8 cellular contexts compared by ENCODE assay signal in the genomic region with DNA sequence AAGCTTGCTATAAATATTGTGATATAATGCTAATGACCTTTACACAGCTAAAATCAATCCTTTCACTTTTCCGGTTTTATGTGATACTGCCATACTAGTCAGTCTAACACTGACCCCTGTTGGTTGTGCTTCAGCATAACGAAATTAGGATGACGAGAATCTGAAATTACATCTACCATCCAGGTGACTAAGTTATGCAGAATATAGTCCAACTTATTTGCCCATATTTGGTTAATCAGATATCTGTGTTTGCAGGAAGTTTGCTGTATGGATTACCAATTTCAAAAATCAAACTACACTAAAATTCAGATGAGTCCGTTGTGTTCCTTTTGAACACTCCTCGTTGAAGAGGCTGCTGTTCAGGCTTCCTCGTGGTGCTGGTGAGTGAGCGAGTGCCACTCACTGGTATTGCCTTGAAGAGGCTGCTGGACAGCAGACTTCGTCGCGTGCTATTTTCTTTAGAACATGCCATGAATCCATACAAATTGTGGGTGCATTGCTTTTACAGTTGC. TPM values are rescaled to one million over a fixed set of nuclear protein-coding genes. Genes with fewer than 3 reads are reported as not detected.
A peak's percentile ranks its signal among the peaks of the same experiment; 100 is the strongest.
DNase-seq lines count a peak whose midpoint lies in the region; ATAC-seq and TF ChIP-seq lines count a peak whose summit lies in the region.

No MANE protein-coding gene starts in this region.

- H3K4me3 Mint-ChIP-seq in CD4-positive, CD25-positive, alpha-beta regulatory T cell = no peak overlapping the region

- H3K36me3 Mint-ChIP-seq in CD4-positive, CD25-positive, alpha-beta regulatory T cell = peaks cover 34% of the 10 kb centered on the region

- peaks cover 6 to 17% (median 12%) of the 10 kb centered on the region in 4 donors for H3K4me1 Mint-ChIP-seq in CD4-positive, CD25-positive, alpha-beta regulatory T cell

- peak; percentile 57 to 60 for ATAC-seq in CD4-positive, CD25-positive, alpha-beta regulatory T cell (ENCODE audit: low read depth in 2 of 2)
- ATAC-seq in GM18499 (IDR thresholded peaks at IDR 0.05; ENCODE audit: insufficient read depth, unreplicated experiment) (peak; percentile 56), HG03108 (IDR thresholded peaks at IDR 0.05; ENCODE audit: unreplicated experiment) (peak; percentile 60), upper lobe of right lung (peak; percentile 75), HG02970 (IDR thresholded peaks at IDR 0.05; ENCODE audit: low FRiP score, unreplicated experiment) (no peak)

- DNase-seq in CD4-positive, CD25-positive, alpha-beta regulatory T cell = peak in 2 of 3 donors; percentile 68 to 80
- DNase-seq in NCI-H526 (lab: John Stamatoyannopoulos, UW) = peak; percentile 49 to 79
- DNase-seq in breast epithelium (ENCODE audit: low spot score in 2 of 2) = no peak
- DNase-seq in left kidney (ENCODE audit: low read depth, low spot score) = peak; percentile 63
- DNase-seq in upper lobe of right lung = no peak

- H3K27ac ChIP-seq in CD4-positive, CD25-positive, alpha-beta regulatory T cell (ENCODE audit: insufficient read depth, low read length, poor library complexity, severe bottlenecking) = no peak overlapping the region
- H3K27ac ChIP-seq in breast epithelium (no peak overlapping the region), upper lobe of right lung (no peak overlapping the region)

- intact Hi-C loops in breast epithelium (cut with DNase I; ENCODE audit: low total_unique reads) (no loop called here), upper lobe of right lung (cut with DNase I) (loop anchor here (10.0 kb wide), 1 partner anchor 111 kb away; a partner anchor contains a TSS)

- no peak overlapping the region for H3K4me3 ChIP-seq in CD4-positive, CD25-positive, alpha-beta regulatory T cell (ENCODE audit: low read depth, low read length)
- H3K4me3 ChIP-seq in breast epithelium = no peak overlapping the region
- no peak overlapping the region for H3K4me3 ChIP-seq in upper lobe of right lung

- no peaks in the 10 kb centered on the region for H3K27me3 ChIP-seq in CD4-positive, CD25-positive, alpha-beta regulatory T cell (ENCODE audit: control insufficient read depth, insufficient read depth, low read length)
- no peaks in the 10 kb centered on the region for H3K27me3 ChIP-seq in breast epithelium
- H3K27me3 ChIP-seq in upper lobe of right lung = no peaks in the 10 kb centered on the region

- H3K27ac Mint-ChIP-seq in CD4-positive, CD25-positive, alpha-beta regulatory T cell = peak overlapping the region in 2 of 3 donors; percentile 76 to 78

- no peaks in the 10 kb centered on the region for H3K27me3 Mint-ChIP-seq in CD4-positive, CD25-positive, alpha-beta regulatory T cell

- H3K9me3 ChIP-seq in CD4-positive, CD25-positive, alpha-beta regulatory T cell (ENCODE audit: control insufficient read depth in 2 of 2, low read length in 2 of 2) = no peaks in the 10 kb centered on the region
- H3K9me3 ChIP-seq in breast epithelium = no peaks in the 10 kb centered on the region
- H3K9me3 ChIP-seq in upper lobe of right lung = no peaks in the 10 kb centered on the region

- no peak for TF ChIP-seq POLR2A in breast epithelium (IDR thresholded peaks at IDR 0.05)

- TF ChIP-seq CTCF in breast epithelium (IDR thresholded peaks at IDR 0.05) (peak in 2 of 3 donors; percentile 56 to 74), upper lobe of right lung (IDR thresholded peaks at IDR 0.05) (peak; percentile 74)

- H3K9me3 Mint-ChIP-seq in CD4-positive, CD25-positive, alpha-beta regulatory T cell = no peaks in the 10 kb centered on the region

- peaks cover 80% of the 10 kb centered on the region for H3K36me3 ChIP-seq in CD4-positive, CD25-positive, alpha-beta regulatory T cell (ENCODE audit: control insufficient read depth, insufficient read depth, low read length)
- no peaks in the 10 kb centered on the region for H3K36me3 ChIP-seq in breast epithelium
- H3K36me3 ChIP-seq in upper lobe of right lung = peaks cover 86% of the 10 kb centered on the region

- no peaks in the 10 kb centered on the region for H3K4me1 ChIP-seq in CD4-positive, CD25-positive, alpha-beta regulatory T cell (ENCODE audit: control insufficient read depth, insufficient read depth, low read length, poor library complexity, severe bottlenecking)
- no peaks in the 10 kb centered on the region for H3K4me1 ChIP-seq in breast epithelium
- H3K4me1 ChIP-seq in upper lobe of right lung = no peaks in the 10 kb centered on the region

RNA-seq across cellular contexts. Expression of a gene that starts 32.5 kb away (rescaled TPM):
- 66.5 TPM for total RNA-seq in CD4-positive, CD25-positive, alpha-beta regulatory T cell
- 1 to 10 TPM in 2 of 4 donors, under 1 TPM in 2; 0.74 to 3.2 (median 1.0) TPM for polyA plus RNA-seq in CD4-positive, CD25-positive, alpha-beta regulatory T cell
- 10 to 100 TPM; 24.1 to 26.2 (median 24.8) TPM for total RNA-seq in breast epithelium
- 19.9 TPM for total RNA-seq in upper lobe of right lung

Comparison
In these comparisons a context has a peak if more than half of its experiments do, and no peak if none do; other contexts are left out.
1. DNase-seq: peak in CD4-positive, CD25-positive, alpha-beta regulatory T cell (2 of 3), NCI-H526 (2 of 2) and left kidney (single experiment); none in breast epithelium (0 of 2) and upper lobe of right lung (single experiment).